ENCODE assay signal across 8 cellular contexts in genomic region chr1:161530158-161530557, GRCh38. TPM values are rescaled to one million over a fixed set of nuclear protein-coding genes. Genes with fewer than 3 reads are reported as not detected.
A peak's percentile ranks its signal among the peaks of the same experiment; 100 is the strongest.
DNase-seq lines count a peak whose midpoint lies in the region; ATAC-seq and TF ChIP-seq lines count a peak whose summit lies in the region.
"Not testable (repeated sequence)": the region's sequence is repeated elsewhere in the genome, so short reads cannot be mapped to it uniquely, and the experiment has no call there.

No MANE protein-coding gene starts in this region.

- H3K79me2 ChIP-seq in KMS-11 (ENCODE audit: insufficient read depth, low read depth); mesendoderm (ENCODE audit: control insufficient read depth, insufficient read depth, low read length): not testable (repeated sequence)

- H3K27me3 ChIP-seq in KMS-11 (ENCODE audit: insufficient read depth, low read depth); mesendoderm (ENCODE audit: insufficient read depth, low read length, poor library complexity): not testable (repeated sequence)

- H3K27ac ChIP-seq in KMS-11: peak overlapping the region; percentile 68; the same call in 1 of the 2 replicates
- not testable (repeated sequence) for H3K27ac ChIP-seq in mesendoderm (ENCODE audit: low read depth, low read length)

- H3K36me3 ChIP-seq in KMS-11 (ENCODE audit: insufficient read depth); mesendoderm (ENCODE audit: control insufficient read depth, insufficient read depth, low read length): not testable (repeated sequence)

- H2BK5ac ChIP-seq in mesendoderm (ENCODE audit: low read length): not testable (repeated sequence)

- not testable (repeated sequence) for H2BK120ac ChIP-seq in mesendoderm (ENCODE audit: low read depth, low read length)

- DNase-seq in CMK (ENCODE audit: low read depth) (peak; percentile 69), RKO (ENCODE audit: low spot score) (peak; percentile 77), activated T-cell treated with anti-CD3 and anti-CD28 coated beads for 48 hours (ENCODE audit: low read depth) (peak; percentile 71), endothelial cell (ENCODE audit: low spot score) (peak; percentile 61), mesendoderm (peak; percentile 75)
- peak in 2 of 3 donors; percentile 42 to 64 for DNase-seq in stimulated activated CD4-positive, alpha-beta T cell treated with anti-CD3 and anti-CD28 coated beads, TNF-alpha, amount 100 ng/mL, for 1 hour (ENCODE audit: low read depth in 3 of 3, low spot score in 1 of 3)

- H3K18ac ChIP-seq in mesendoderm (ENCODE audit: low read length): not testable (repeated sequence)

- peak; percentile 33 for ATAC-seq in GM21576 (IDR thresholded peaks at IDR 0.05; ENCODE audit: unreplicated experiment)

- H3K4me1 ChIP-seq in KMS-11 (ENCODE audit: low read depth, poor library complexity, severe bottlenecking): peaks cover 18% of the 10 kb centered on the region
- H3K4me1 ChIP-seq in mesendoderm (ENCODE audit: control insufficient read depth, low read depth, low read length): not testable (repeated sequence)

- H2BK15ac ChIP-seq in mesendoderm (replicated peaks; ENCODE audit: low read depth): not testable (repeated sequence)

- not testable (repeated sequence) for H3K36me3 Mint-ChIP-seq in endothelial cell (ENCODE audit: low read depth, unreplicated experiment)

- H3K4me2 ChIP-seq in KMS-11 (peak overlapping the region; percentile 36), mesendoderm (ENCODE audit: low read length) (peak overlapping the region; percentile 36)

- not testable (repeated sequence) for H2AFZ ChIP-seq in KMS-11 (ENCODE audit: low read depth)

- H3K9me3 Mint-ChIP-seq in endothelial cell (ENCODE audit: unreplicated experiment): not testable (repeated sequence)

- not testable (repeated sequence) for H3K23ac ChIP-seq in mesendoderm (ENCODE audit: low read length)

- peaks cover 14% of the 10 kb centered on the region for H3K4me1 Mint-ChIP-seq in endothelial cell (ENCODE audit: unreplicated experiment)

- H3K9ac ChIP-seq in KMS-11 (peak overlapping the region; percentile 65; the same call in 1 of the 2 replicates), mesendoderm (ENCODE audit: low read length) (peak overlapping the region; percentile 21)

- no CpG with 5 or more reads among the region's 13 CpGs for WGBS in mesendoderm (ENCODE audit: extremely low coverage, insufficient coverage, low lambda C conversion rate)

- peak overlapping the region; percentile 90 for H3K27ac Mint-ChIP-seq in endothelial cell (ENCODE audit: unreplicated experiment)

- H3K27me3 Mint-ChIP-seq in endothelial cell (ENCODE audit: unreplicated experiment): peaks cover 23% of the 10 kb centered on the region

- not testable (repeated sequence) for H4K20me1 ChIP-seq in KMS-11 (ENCODE audit: insufficient read depth)

- H2AK5ac ChIP-seq in mesendoderm (ENCODE audit: low read length): not testable (repeated sequence)

- not testable (repeated sequence) for H3K79me1 ChIP-seq in mesendoderm (ENCODE audit: low read length)

- H3K56ac ChIP-seq in mesendoderm (ENCODE audit: low read length): not testable (repeated sequence)

- H4K8ac ChIP-seq in mesendoderm (ENCODE audit: low read depth, low read length): not testable (repeated sequence)

- TF ChIP-seq CTCF in KMS-11 (conservative IDR thresholded peaks at IDR 0.05; ENCODE audit: low read depth, low read length); endothelial cell (IDR thresholded peaks at IDR 0.05; ENCODE audit: unreplicated experiment): not testable (repeated sequence)

- peak overlapping the region; percentile 92 for H3K4me3 Mint-ChIP-seq in endothelial cell (ENCODE audit: unreplicated experiment)

- not testable (repeated sequence) for H4K5ac ChIP-seq in mesendoderm (ENCODE audit: low read length)

- H3K4ac ChIP-seq in mesendoderm (ENCODE audit: low read depth, low read length): not testable (repeated sequence)

- H3K4me3 ChIP-seq in KMS-11 (IDR thresholded peaks at IDR 0.05; ENCODE audit: insufficient read depth, low read depth, low read length): not testable (repeated sequence)
- H3K4me3 ChIP-seq in mesendoderm (ENCODE audit: low read length): peak overlapping the region; percentile 25

RNA-seq across cellular contexts. Expression of gene HSPA6, which starts 5.8 kb away (rescaled TPM):
- not detected for total RNA-seq in endothelial cell (ENCODE audit: unreplicated experiment)
- polyA plus RNA-seq in mesendoderm (2013, experiment 1 of 2): not detected
- not detected for polyA plus RNA-seq in mesendoderm (2013, experiment 2 of 2)

RNA-seq across cellular contexts. Expression of gene FCGR3A, which starts 19.5 kb away (rescaled TPM):
- total RNA-seq in endothelial cell (ENCODE audit: unreplicated experiment): 4.0 TPM
- not detected for polyA plus RNA-seq in mesendoderm (2013, experiment 1 of 2)
- polyA plus RNA-seq in mesendoderm (2013, experiment 2 of 2): not detected

RNA-seq across cellular contexts. Expression of gene FCGR2A, which starts 24.9 kb away (rescaled TPM):
- 0.41 TPM for total RNA-seq in endothelial cell (ENCODE audit: unreplicated experiment)
- 0.62 TPM for polyA plus RNA-seq in mesendoderm (2013, experiment 1 of 2)
- polyA plus RNA-seq in mesendoderm (2013, experiment 2 of 2): 0.50 TPM
